7 cellular contexts compared by ENCODE assay signal in the genomic region with DNA sequence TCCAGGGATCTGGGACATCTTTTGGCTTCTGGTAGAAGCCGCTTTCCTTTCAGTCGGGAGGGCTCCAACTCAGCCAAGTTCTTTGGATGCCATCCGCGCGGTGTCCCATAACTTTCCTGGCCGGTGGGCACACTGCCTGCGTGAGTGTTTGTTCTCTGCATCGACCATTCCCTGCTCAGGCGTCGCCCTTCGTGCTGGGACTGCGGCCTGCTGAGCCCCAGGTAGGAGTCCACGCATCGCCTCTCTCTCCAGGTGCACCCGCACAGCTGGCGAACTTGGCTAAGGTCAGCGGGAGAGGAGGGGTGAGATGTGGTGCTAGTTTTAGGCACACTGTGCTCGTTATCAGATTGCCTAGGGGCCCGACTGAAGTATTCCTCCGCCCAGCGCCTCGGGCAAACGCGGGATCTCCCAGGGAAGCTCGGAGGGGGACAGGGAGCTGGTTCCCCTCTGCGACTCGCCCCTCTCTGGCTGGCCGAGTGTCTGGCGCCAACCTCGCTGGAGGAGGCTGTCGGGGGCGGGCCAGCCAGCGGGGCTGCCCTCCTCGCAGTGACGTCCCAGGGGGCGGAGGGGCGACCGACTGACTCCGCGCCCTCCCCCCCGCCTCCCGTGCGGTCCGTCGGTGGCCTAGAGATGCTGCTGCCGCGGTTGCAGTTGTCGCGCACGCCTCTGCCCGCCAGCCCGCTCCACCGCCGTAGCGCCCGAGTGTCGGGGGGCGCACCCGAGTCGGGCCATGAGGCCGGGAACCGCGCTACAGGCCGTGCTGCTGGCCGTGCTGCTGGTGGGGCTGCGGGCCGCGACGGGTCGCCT. TPM values are rescaled to one million over a fixed set of nuclear protein-coding genes. Genes with fewer than 3 reads are reported as not detected.
DNase-seq lines count a peak whose midpoint lies in the region; ATAC-seq, FAIRE-seq and TF ChIP-seq lines count a peak whose summit lies in the region.

A gene with protein sequence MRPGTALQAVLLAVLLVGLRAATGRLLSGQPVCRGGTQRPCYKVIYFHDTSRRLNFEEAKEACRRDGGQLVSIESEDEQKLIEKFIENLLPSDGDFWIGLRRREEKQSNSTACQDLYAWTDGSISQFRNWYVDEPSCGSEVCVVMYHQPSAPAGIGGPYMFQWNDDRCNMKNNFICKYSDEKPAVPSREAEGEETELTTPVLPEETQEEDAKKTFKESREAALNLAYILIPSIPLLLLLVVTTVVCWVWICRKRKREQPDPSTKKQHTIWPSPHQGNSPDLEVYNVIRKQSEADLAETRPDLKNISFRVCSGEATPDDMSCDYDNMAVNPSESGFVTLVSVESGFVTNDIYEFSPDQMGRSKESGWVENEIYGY (plus strand): TSS at position 607 of the 807 bp plus-strand sequence. CDS start 124 bp downstream, at position 731.

- no peaks in the 10 kb centered on the region for H3K79me2 ChIP-seq in mammary epithelial cell (ENCODE audit: insufficient read depth, low read length)

- CTCF ChIA-PET in mammary epithelial cell (lab: Charles Lee; ENCODE audit: low non-redundant PET), result no interaction called here

- H4K20me1 ChIP-seq in mammary epithelial cell (ENCODE audit: insufficient read depth, low read length), result no peaks in the 10 kb centered on the region

- in situ Hi-C loops in mammary epithelial cell (cut with MboI; ENCODE audit: low sequenced_read_pairs in 2 of 2) (no loop called here), gastrocnemius medialis (cut with MboI; ENCODE audit: low sequenced_read_pairs in 4 of 4) (no loop called here)

- peak within 1 kb of the TSS; percentile 95 for H2AFZ ChIP-seq in mammary epithelial cell (ENCODE audit: low read depth, low read length)

- peak within 1 kb of the TSS; percentile 28 for H3K9ac ChIP-seq in mammary epithelial cell (ENCODE audit: insufficient read depth, low read length)

- H3K9me3 ChIP-seq in SJSA1 (replicated peaks), result no peaks in the 10 kb centered on the region
- no peaks in the 10 kb centered on the region for H3K9me3 ChIP-seq in mammary epithelial cell (replicated peaks; ENCODE audit: insufficient read depth, low read length)
- H3K9me3 ChIP-seq in gastrocnemius medialis, result no peaks in the 10 kb centered on the region

- H3K27me3 ChIP-seq in SJSA1 (replicated peaks) (no peaks in the 10 kb centered on the region), mammary epithelial cell (ENCODE audit: insufficient read depth, low read length) (no peaks in the 10 kb centered on the region), gastrocnemius medialis (no peaks in the 10 kb centered on the region)

- ATAC-seq in gastrocnemius medialis (peak; percentile 12 to 37), GM21367 (IDR thresholded peaks at IDR 0.05; ENCODE audit: unreplicated experiment) (no peak)

- no peak for FAIRE-seq in H54 (lab: Jason Lieb, UNC)

- H3K27ac ChIP-seq in SJSA1, result peak within 1 kb of the TSS; percentile 64
- H3K27ac ChIP-seq in mammary epithelial cell (ENCODE audit: insufficient read depth, low read depth, low read length), result no peak within 1 kb of the TSS
- H3K27ac ChIP-seq in gastrocnemius medialis, result peak within 1 kb of the TSS; percentile 49 to 72 (median 67)

- no peak for TF ChIP-seq CTCF in mammary epithelial cell (conservative IDR thresholded peaks at IDR 0.05 in 1 of 2, IDR thresholded peaks at IDR 0.05 in 1 of 2; ENCODE audit: extremely low read depth in 1 of 2, insufficient read depth in 1 of 2, low read depth in 1 of 2, low read length in 2 of 2)
- TF ChIP-seq CTCF in gastrocnemius medialis (IDR thresholded peaks at IDR 0.05 in 4 of 5, conservative IDR thresholded peaks at IDR 0.05 in 1 of 5), result no peak

- TF ChIP-seq POLR2A in H54 (IDR thresholded peaks at IDR 0.05; ENCODE audit: low read depth, low read length) (peak; percentile 50; the same call in 1 of the 2 replicates), gastrocnemius medialis (IDR thresholded peaks at IDR 0.05) (peak in 1 of 2 donors; percentile 27)

- peaks cover 38% of the 10 kb centered on the region for H3K36me3 ChIP-seq in SJSA1
- H3K36me3 ChIP-seq in mammary epithelial cell (ENCODE audit: insufficient read depth, low read length), result no peaks in the 10 kb centered on the region
- H3K36me3 ChIP-seq in gastrocnemius medialis, result no peaks in the 10 kb centered on the region

- dilution Hi-C loops in mammary epithelial cell (cut with HindIII; ENCODE audit: low sequenced_read_pairs), result no loop called here

- BruUV-seq in mammary epithelial cell (replicated peaks; lab: Mats Ljungman, UMichigan), result no TSS peak

- peaks cover 25% of the 10 kb centered on the region for H3K4me1 ChIP-seq in SJSA1 (replicated peaks)
- peaks cover 20% of the 10 kb centered on the region for H3K4me1 ChIP-seq in mammary epithelial cell (ENCODE audit: insufficient read depth, low read length)
- H3K4me1 ChIP-seq in gastrocnemius medialis, result peaks cover 10 to 30% of the 10 kb centered on the region in 2 donors

- peak within 1 kb of the TSS; percentile 72 for H3K4me3 ChIP-seq in SJSA1
- peak within 1 kb of the TSS; percentile 31 to 48 (median 35) for H3K4me3 ChIP-seq in mammary epithelial cell (replicated peaks in 1 of 3; ENCODE audit: insufficient read depth in 1 of 3, low read depth in 2 of 3, low read length in 3 of 3)
- peak within 1 kb of the TSS; percentile 60 to 75 (median 66) for H3K4me3 ChIP-seq in gastrocnemius medialis

- 10% methylated on average over 41 of the region's 70 CpGs for WGBS in mammary epithelial cell (ENCODE audit: low coverage, missing lambda C conversion rate)

- DNase-seq in H54 (ENCODE audit: insufficient read length, low spot score) (peak; percentile 55), SJSA1 (ENCODE audit: low read depth in 1 of 2, low spot score in 2 of 2) (peak; percentile 78 to 81), mammary epithelial cell (no peak), iPS-NIHi11 (ENCODE audit: low spot score) (peak; percentile 88), gastrocnemius medialis (peak in 1 of 2 donors; percentile 18), SHP77 treated with DMSO at 0.1 percent for 48 hours (lab: John Stamatoyannopoulos, UW) (no peak)

- intact Hi-C loops in mammary epithelial cell (cut with micrococcal nuclease) (no loop called here), gastrocnemius medialis (cut with DNase I; ENCODE audit: low total_unique reads) (no loop called here)

- H3K4me2 ChIP-seq in mammary epithelial cell (ENCODE audit: insufficient read depth, low read depth, low read length), result peak within 1 kb of the TSS; percentile 88

RNA-seq across cellular contexts. Expression of the gene that starts here (rescaled TPM):
- 94.6 and 104 TPM in 2 replicates for total RNA-seq in SJSA1 (2014; rRNA removed; shearing (Covaris generic))
- total RNA-seq in mammary epithelial cell (10 to 100 TPM in 1 of 2 donors, under 1 TPM in 1; 0.56 to 16.5 TPM), gastrocnemius medialis (1 to 10 TPM in 1 of 4 donors, under 1 TPM in 2, not detected in 1; 0.46 to 3.7 (median 0.72) TPM)
- polyA plus RNA-seq in mammary epithelial cell, result 6.0 TPM
- polyA minus RNA-seq in mammary epithelial cell, result 15.6 TPM

Comparison
In these comparisons a context has a peak if more than half of its experiments do, and no peak if none do; other contexts are left out.
1. DNase-seq: peak in H54 (single experiment), SJSA1 (2 of 2) and iPS-NIHi11 (single experiment); none in mammary epithelial cell (single experiment) and SHP77 treated with DMSO at 0.1 percent for 48 hours (single experiment).
2. Peak in every context shown above with its lines, with median percentiles within 50 percentile points of each other: H3K4me3 ChIP-seq.